ENCODE assay signal across 10 cellular contexts in genomic region chrX:48509619-48510018, GRCh38. TPM values are rescaled to one million over a fixed set of nuclear protein-coding genes. Genes with fewer than 3 reads are reported as not detected.
DNase-seq lines count a peak whose midpoint lies in the region; ATAC-seq and TF ChIP-seq lines count a peak whose summit lies in the region.
"Had no signal": no experiment of that assay in that cellular context is flagged by ENCODE, and none has a peak within 500 bp of the region (broad histone marks: within the 10 kb centered on the region; RNA-seq: fewer than 3 reads in every experiment).

No MANE protein-coding gene starts in this region.

- POLR2A ChIA-PET in AG04449 (lab: Yijun Ruan, JAX) = no interaction called here
- POLR2A ChIA-PET in IMR-90 (lab: Charles Lee; ENCODE audit: unreplicated experiment) = no interaction called here

- H3K79me1 ChIP-seq in IMR-90 (ENCODE audit: low read depth in 1 of 2, low read length in 2 of 2) = peaks cover 6 to 12% of the 10 kb centered on the region in 2 experiments; a peak in 3 of 4 replicates

- H2BK5ac ChIP-seq in IMR-90 (ENCODE audit: low read depth, low read length, poor library complexity, severe bottlenecking) = no peak overlapping the region

- H3K27me3 Mint-ChIP-seq in naive B cell = no peaks in the 10 kb centered on the region

- peak overlapping the region; percentile 41 for H3K4ac ChIP-seq in IMR-90 (ENCODE audit: low read depth, low read length)

- TF ChIP-seq CTCF in AG04449 (IDR thresholded peaks at IDR 0.05; ENCODE audit: insufficient read depth, low read length, missing control alignments) = no peak
- TF ChIP-seq CTCF in IMR-90 (conservative IDR thresholded peaks at IDR 0.05; ENCODE audit: low read depth, low read length) = no peak
- TF ChIP-seq CTCF in choroid plexus epithelial cell (conservative IDR thresholded peaks at IDR 0.05; ENCODE audit: low read depth, low read length) = no peak

- WGBS in IMR-90 (ENCODE audit: extremely low coverage in 2 of 2, insufficient read length in 1 of 2), 2 experiments = 54% methylated on average over 11 of the region's 11 CpGs; no CpG with 5 or more reads in 1 of the 2 experiments

- no peaks in the 10 kb centered on the region; the same call in 1 of the 2 replicates for H3K9me3 ChIP-seq in IMR-90 (ENCODE audit: control insufficient read depth, insufficient read depth, low read length)

- peak overlapping the region; percentile 89 for H3K9ac ChIP-seq in IMR-90 (ENCODE audit: low read depth, low read length)

- H2BK20ac ChIP-seq in IMR-90 (ENCODE audit: low read depth, low read length) = no peak overlapping the region

- no peak overlapping the region for H4K5ac ChIP-seq in IMR-90 (ENCODE audit: low read depth, low read length)

- no peak overlapping the region for H2BK15ac ChIP-seq in IMR-90 (ENCODE audit: low read depth, low read length)

- peak overlapping the region; percentile 63; the same call in 1 of the 2 replicates for H3K14ac ChIP-seq in IMR-90 (replicated peaks; ENCODE audit: low read depth, low read length)

- no peaks in the 10 kb centered on the region for H3K27me3 ChIP-seq in IMR-90 (ENCODE audit: control insufficient read depth, insufficient read depth, low read length)

- H3K56ac ChIP-seq in IMR-90 (ENCODE audit: extremely low read depth, insufficient read depth, low read length) = no peak overlapping the region

- no peak for DNase-seq in AG04449 (ENCODE audit: low read depth, low spot score)
- DNase-seq in IMR-90 = no peak
- no peak for DNase-seq in choroid plexus epithelial cell (ENCODE audit: low read depth)
- no peak for DNase-seq in naive B cell
- no peak for DNase-seq in D341Med (ENCODE audit: low spot score)
- no peak for DNase-seq in NK-92 (lab: John Stamatoyannopoulos, UW; ENCODE audit: unreplicated experiment)
- DNase-seq in stimulated activated CD4-positive, alpha-beta T cell treated with anti-CD3 and anti-CD28 coated beads, Interleukin-2, amount 100 ng/mL, for 48 hours = no peak
- no peak for DNase-seq in GM19238 (ENCODE audit: insufficient read length, low spot score)
- DNase-seq: GDM1 had no signal

- H3K9me3 Mint-ChIP-seq in naive B cell = no peaks in the 10 kb centered on the region

- no peak overlapping the region for H2AK5ac ChIP-seq in IMR-90 (ENCODE audit: low read depth, low read length)

- H3K4me2 ChIP-seq in IMR-90 (ENCODE audit: low read depth, low read length) = peak overlapping the region; percentile 92

- H3K4me1 Mint-ChIP-seq in naive B cell = peaks cover 17 to 25% (median 17%) of the 10 kb centered on the region in 3 donors

- dilution Hi-C loops in IMR-90 (cut with HindIII; ENCODE audit: low sequenced_read_pairs, unreplicated experiment) = no loop called here

- CTCF ChIA-PET in AG04449 (lab: Yijun Ruan, JAX) = no interaction called here
- CTCF ChIA-PET in IMR-90 (lab: Yijun Ruan, JAX) = no interaction called here

- H4K20me1 ChIP-seq in IMR-90 (ENCODE audit: insufficient read depth, low read length) = no peaks in the 10 kb centered on the region

- H4K91ac ChIP-seq in IMR-90 (ENCODE audit: insufficient read depth, low read depth, low read length) = no peak overlapping the region

- BruUV-seq in IMR-90 (replicated peaks; lab: Mats Ljungman, UMichigan) = no TSS peak

- in situ Hi-C loops in IMR-90 (cut with MboI; ENCODE audit: low sequenced_read_pairs) = no loop called here

- no peaks in the 10 kb centered on the region for H3K4me1 ChIP-seq in IMR-90 (ENCODE audit: control insufficient read depth, insufficient read depth, low read length)

- intact Hi-C loops in IMR-90 (cut with micrococcal nuclease) = no loop called here

- no peak overlapping the region for H2BK120ac ChIP-seq in IMR-90 (ENCODE audit: low read depth, low read length)

- H3K4me3 ChIP-seq in AG04449 (ENCODE audit: low read depth, low read length) = peak overlapping the region; percentile 72
- H3K4me3 ChIP-seq in IMR-90 (ENCODE audit: insufficient read depth, low read depth, low read length) = peak overlapping the region; percentile 96
- peak overlapping the region; percentile 77 for H3K4me3 ChIP-seq in choroid plexus epithelial cell (ENCODE audit: low read depth, low read length)

- no peak overlapping the region for H3K18ac ChIP-seq in IMR-90 (ENCODE audit: low read depth, low read length)

- H2AK9ac ChIP-seq in IMR-90 (replicated peaks; ENCODE audit: low read depth, low read length, poor library complexity) = peak overlapping the region; percentile 76

- peak overlapping the region; percentile 35 for H3K23ac ChIP-seq in IMR-90 (ENCODE audit: low read depth, low read length)

- no peak for TF ChIP-seq RAD21 in IMR-90 (IDR thresholded peaks at IDR 0.05; ENCODE audit: low read length)

- no peak for TF ChIP-seq POLR2A in IMR-90 (IDR thresholded peaks at IDR 0.05; ENCODE audit: low read depth, low read length)

- ATAC-seq in IMR-90 (ENCODE audit: low read depth) (no peak), naive B cell (ENCODE audit: low read depth in 2 of 2) (no peak)

- H3K36me3 Mint-ChIP-seq in naive B cell = no peaks in the 10 kb centered on the region

- no peaks in the 10 kb centered on the region for H3K9me1 ChIP-seq in IMR-90 (ENCODE audit: insufficient read depth, low read length)

- peak overlapping the region; percentile 94 for H2AFZ ChIP-seq in IMR-90 (replicated peaks; ENCODE audit: low read length, poor library complexity)

- no peak overlapping the region for H3K27ac ChIP-seq in IMR-90 (ENCODE audit: insufficient read depth, low read length)

- 0 out of 4 replicates have a peak overlapping the region, but pooled peaks of 1 of the 2 experiments have one; percentile 67 for H4K8ac ChIP-seq in IMR-90 (ENCODE audit: low read depth in 2 of 2, low read length in 2 of 2)

- H3K4me3 Mint-ChIP-seq in naive B cell = peak overlapping the region; percentile 84 to 95 (median 94)

- peak overlapping the region in 5 of 6 donors; percentile 58 to 97 (median 92) for H3K27ac Mint-ChIP-seq in naive B cell

- H3K36me3 ChIP-seq in IMR-90 (ENCODE audit: control insufficient read depth, insufficient read depth, low read length) = no peaks in the 10 kb centered on the region; the same call in none of the 2 replicates

TF ChIP-seq in IMR-90, 13 proteins besides CTCF, POLR2A, EP300 and RAD21 (continues in another document):
- TF ChIP-seq RCOR1 (IDR thresholded peaks at IDR 0.05; ENCODE audit: insufficient replicate concordance, low read length) = no peak
- no peak for TF ChIP-seq MAZ (IDR thresholded peaks at IDR 0.05; ENCODE audit: borderline replicate concordance, low read depth, low read length)
- TF ChIP-seq RFX5 (IDR thresholded peaks at IDR 0.05; ENCODE audit: low read depth, low read length) = no peak
- TF ChIP-seq, protein P1, sequence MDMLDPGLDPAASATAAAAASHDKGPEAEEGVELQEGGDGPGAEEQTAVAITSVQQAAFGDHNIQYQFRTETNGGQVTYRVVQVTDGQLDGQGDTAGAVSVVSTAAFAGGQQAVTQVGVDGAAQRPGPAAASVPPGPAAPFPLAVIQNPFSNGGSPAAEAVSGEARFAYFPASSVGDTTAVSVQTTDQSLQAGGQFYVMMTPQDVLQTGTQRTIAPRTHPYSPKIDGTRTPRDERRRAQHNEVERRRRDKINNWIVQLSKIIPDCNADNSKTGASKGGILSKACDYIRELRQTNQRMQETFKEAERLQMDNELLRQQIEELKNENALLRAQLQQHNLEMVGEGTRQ (IDR thresholded peaks at IDR 0.05; ENCODE audit: low read depth, low read length) = no peak
- TF ChIP-seq ELK1 (IDR thresholded peaks at IDR 0.05; ENCODE audit: borderline replicate concordance, low read depth, low read length) = no peak
- TF ChIP-seq CHD1 (IDR thresholded peaks at IDR 0.05; ENCODE audit: low read depth, low read length) = no peak
- TF ChIP-seq MXI1 (IDR thresholded peaks at IDR 0.05; ENCODE audit: borderline replicate concordance, low read depth, low read length) = no peak
- no peak for TF ChIP-seq CEBPB (IDR thresholded peaks at IDR 0.05; ENCODE audit: low read depth, low read length)
- no peak for TF ChIP-seq NFE2L2 (IDR thresholded peaks at IDR 0.05; ENCODE audit: low read depth, low read length)

RNA-seq across cellular contexts. Expression of gene PORCN, which starts 0.8 kb away (rescaled TPM):
- total RNA-seq in IMR-90 (2012; rRNA removed) = 3.3 and 4.1 TPM in 2 replicates
- polyA plus RNA-seq in IMR-90 (2012; rRNA removed) = 10.1 and 11.6 TPM in 2 replicates
- 16.1 and 17.2 TPM in 2 replicates for polyA plus RNA-seq in IMR-90 (2012; cell fraction: cytosol; rRNA removed)
- 12.9 and 36.2 TPM in 2 replicates for polyA plus RNA-seq in IMR-90 (2012; cell fraction: nucleus; rRNA removed; ENCODE audit: low replicate concordance)
- 10 to 100 TPM in 3 of 6 donors, 1 to 10 TPM in 3; 1.5 to 12.2 (median 9.0) TPM for polyA plus RNA-seq in naive B cell (ENCODE audit: low read depth in 6 of 6)

RNA-seq across cellular contexts. Expression of gene EBP, which starts 12.0 kb away (rescaled TPM):
- 66.7 and 78.9 TPM in 2 replicates for total RNA-seq in IMR-90 (2012; rRNA removed)
- polyA plus RNA-seq in IMR-90 (2012; rRNA removed) (39.4 and 43.2 TPM in 2 replicates), naive B cell (ENCODE audit: low read depth in 6 of 6) (10 to 100 TPM; 54.3 to 83.5 (median 64.1) TPM)
- polyA plus RNA-seq in IMR-90 (2012; cell fraction: cytosol; rRNA removed) = 41.8 and 48.6 TPM in 2 replicates
- 24.3 and 62.6 TPM in 2 replicates for polyA plus RNA-seq in IMR-90 (2012; cell fraction: nucleus; rRNA removed; ENCODE audit: low replicate concordance)

RNA-seq across cellular contexts. Expression of gene TBC1D25, which starts 29.9 kb away (rescaled TPM):
- total RNA-seq in IMR-90 (2012; rRNA removed) = 8.3 and 11.3 TPM in 2 replicates
- polyA plus RNA-seq in IMR-90 (2012; rRNA removed) (15.9 and 18.2 TPM in 2 replicates), naive B cell (ENCODE audit: low read depth in 6 of 6) (10 to 100 TPM; 14.5 to 24.4 (median 21.2) TPM)
- polyA plus RNA-seq in IMR-90 (2012; cell fraction: cytosol; rRNA removed) = 18.8 and 23.9 TPM in 2 replicates
- polyA plus RNA-seq in IMR-90 (2012; cell fraction: nucleus; rRNA removed; ENCODE audit: low replicate concordance) = 17.2 and 33.1 TPM in 2 replicates

RNA-seq across cellular contexts. Expression of gene FTSJ1, which starts 33.6 kb away (rescaled TPM):
- total RNA-seq in IMR-90 (2012; rRNA removed) = 54.2 and 59.9 TPM in 2 replicates
- polyA plus RNA-seq in IMR-90 (2012; rRNA removed) (50.8 and 60.0 TPM in 2 replicates), naive B cell (ENCODE audit: low read depth in 6 of 6) (10 to 100 TPM; 45.1 to 72.0 (median 57.5) TPM)
- 35.2 and 50.8 TPM in 2 replicates for polyA plus RNA-seq in IMR-90 (2012; cell fraction: cytosol; rRNA removed)
- 80.0 and 116 TPM in 2 replicates for polyA plus RNA-seq in IMR-90 (2012; cell fraction: nucleus; rRNA removed; ENCODE audit: low replicate concordance)

RNA-seq across cellular contexts. Expression of gene SLC38A5, which starts 39.6 kb away (rescaled TPM):
- 12.2 and 12.8 TPM in 2 replicates for total RNA-seq in IMR-90 (2012; rRNA removed)
- 20.0 and 20.4 TPM in 2 replicates for polyA plus RNA-seq in IMR-90 (2012; rRNA removed)
- polyA plus RNA-seq in IMR-90 (2012; cell fraction: cytosol; rRNA removed) = 12.7 and 26.2 TPM in 2 replicates
- 22.6 and 42.7 TPM in 2 replicates for polyA plus RNA-seq in IMR-90 (2012; cell fraction: nucleus; rRNA removed; ENCODE audit: low replicate concordance)
- 10 to 100 TPM in 1 of 6 donors, 1 to 10 TPM in 5; 6.4 to 11.8 (median 8.5) TPM for polyA plus RNA-seq in naive B cell (ENCODE audit: low read depth in 6 of 6)
- total RNA-seq: HT1080 had no signal
